ENCODE assay signal across 23 cellular contexts in genomic region chr22:26045855-26046254, GRCh38.
"Had no signal": no experiment of that assay in that cellular context is flagged by ENCODE, and none has a peak within 500 bp of the region (broad histone marks: within the 10 kb centered on the region; RNA-seq: fewer than 3 reads in every experiment).

No MANE protein-coding gene starts in this region.

- H3K9ac ChIP-seq: KMS-11, SK-N-SH had no signal

- H3K4me2 ChIP-seq: KMS-11, SK-N-SH had no signal

- H3K27ac Mint-ChIP-seq: activated CD4-positive, alpha-beta memory T cell treated with anti-CD3 and anti-CD28 coated beads, Interleukin-2, amount 10 ng/mL, durations not matched to agents 7 days and 5 days; activated CD4-positive, alpha-beta T cell treated with anti-CD3 and anti-CD28 coated beads for 36 hours; activated naive CD4-positive, alpha-beta T cell treated with anti-CD3 and anti-CD28 coated beads, Interleukin-2, amount 10 ng/mL, durations not matched to agents 7 days and 5 days; activated naive CD8-positive, alpha-beta T cell treated with anti-CD3 and anti-CD28 coated beads for 36 hours; activated T-helper 2 cell treated with anti-CD3 and anti-CD28 coated beads, Interferon-gamma antibody, Interleukin-2, Interleukin-4, amounts not matched to agents 10 μg/mL and 5 μg/mL and 100 μg/mL, durations not matched to agents 14 hours and 24 hours and 36 hours had no signal

- H3K27me3 ChIP-seq: brain microvascular endothelial cell, cardiac muscle cell, SJCRH30 had no signal

- H3K27ac ChIP-seq: brain microvascular endothelial cell, cardiac muscle cell, KMS-11, SJCRH30, WERI-Rb-1 had no signal

- H3K9me3 ChIP-seq: SJCRH30, SK-N-SH had no signal

- H3K36me3 Mint-ChIP-seq: activated naive CD4-positive, alpha-beta T cell treated with anti-CD3 and anti-CD28 coated beads, Interleukin-2, amount 10 ng/mL, durations not matched to agents 7 days and 5 days; activated naive CD8-positive, alpha-beta T cell treated with anti-CD3 and anti-CD28 coated beads for 36 hours had no signal

- H3K4me3 Mint-ChIP-seq: activated CD4-positive, alpha-beta memory T cell treated with anti-CD3 and anti-CD28 coated beads, Interleukin-2, amount 10 ng/mL, durations not matched to agents 7 days and 5 days; activated CD4-positive, alpha-beta T cell treated with anti-CD3 and anti-CD28 coated beads for 36 hours; activated naive CD4-positive, alpha-beta T cell treated with anti-CD3 and anti-CD28 coated beads, Interleukin-2, amount 10 ng/mL, durations not matched to agents 7 days and 5 days; activated naive CD8-positive, alpha-beta T cell treated with anti-CD3 and anti-CD28 coated beads for 36 hours had no signal

- H3K4me1 Mint-ChIP-seq: activated CD4-positive, alpha-beta memory T cell treated with anti-CD3 and anti-CD28 coated beads, Interleukin-2, amount 10 ng/mL, durations not matched to agents 7 days and 5 days; activated CD4-positive, alpha-beta T cell treated with anti-CD3 and anti-CD28 coated beads for 36 hours; activated naive CD4-positive, alpha-beta T cell treated with anti-CD3 and anti-CD28 coated beads, Interleukin-2, amount 10 ng/mL, durations not matched to agents 7 days and 5 days; activated naive CD8-positive, alpha-beta T cell treated with anti-CD3 and anti-CD28 coated beads for 36 hours had no signal

- H3K4me1 ChIP-seq: SJCRH30 had no signal

- H3K36me3 ChIP-seq: brain microvascular endothelial cell, cardiac muscle cell, SJCRH30, WERI-Rb-1 had no signal

- H3K4me3 ChIP-seq: cardiac muscle cell, SJCRH30 had no signal

- H3K27me3 Mint-ChIP-seq: activated naive CD4-positive, alpha-beta T cell treated with anti-CD3 and anti-CD28 coated beads, Interleukin-2, amount 10 ng/mL, durations not matched to agents 7 days and 5 days had no signal

- H3K9me3 Mint-ChIP-seq: activated CD4-positive, alpha-beta memory T cell treated with anti-CD3 and anti-CD28 coated beads, Interleukin-2, amount 10 ng/mL, durations not matched to agents 7 days and 5 days; activated naive CD4-positive, alpha-beta T cell treated with anti-CD3 and anti-CD28 coated beads, Interleukin-2, amount 10 ng/mL, durations not matched to agents 7 days and 5 days; activated naive CD8-positive, alpha-beta T cell treated with anti-CD3 and anti-CD28 coated beads for 36 hours; activated T-helper 2 cell treated with anti-CD3 and anti-CD28 coated beads, Interferon-gamma antibody, Interleukin-2, Interleukin-4, amounts not matched to agents 10 μg/mL and 5 μg/mL and 100 μg/mL, durations not matched to agents 14 hours and 24 hours and 36 hours had no signal

- DNase-seq: activated CD4-positive, alpha-beta memory T cell treated with anti-CD3 and anti-CD28 coated beads, Interleukin-2, amount 10 ng/mL, durations not matched to agents 7 days and 5 days; activated CD4-positive, alpha-beta T cell treated with anti-CD3 and anti-CD28 coated beads for 36 hours; activated CD4-positive, alpha-beta T cell treated with anti-CD3 and anti-CD28 coated beads, Interleukin-2, amount 50 U/mL, for 1 hour; activated gamma-delta T cell treated with Interleukin-2 at 50 U/mL for 16 hours; activated naive CD4-positive, alpha-beta T cell treated with anti-CD3 and anti-CD28 coated beads, Interleukin-2, amount 10 ng/mL, durations not matched to agents 7 days and 5 days; activated naive CD8-positive, alpha-beta T cell treated with anti-CD3 and anti-CD28 coated beads for 36 hours; activated T-cell treated with anti-CD3 and anti-CD28 coated beads for 4 hours; activated T-cell treated with anti-CD3 and anti-CD28 coated beads, Interleukin-2, amount 50 U/mL, for 48 hours; brain microvascular endothelial cell; MV-4-11; NCI-H1092 treated with DMSO at 0.1 percent for 48 hours; NCI-H1930; NCI-H2107; NCI-H226; NCI-H510A; NCI-H526 treated with DMSO at 0.1 percent for 48 hours; SJCRH30; SK-N-SH; T-helper 1 cell; WERI-Rb-1 had no signal
